9 cellular contexts compared by ENCODE assay signal in genomic region chr20:31698243-31698802, GRCh38. TPM values are rescaled to one million over a fixed set of nuclear protein-coding genes. Genes with fewer than 3 reads are reported as not detected.
DNase-seq lines count a peak whose midpoint lies in the region; TF ChIP-seq lines count a peak whose summit lies in the region.
"Had no signal": no experiment of that assay in that cellular context is flagged by ENCODE, and none has a peak within 500 bp of the region (broad histone marks: within the 10 kb centered on the region; RNA-seq: fewer than 3 reads in every experiment).

No MANE protein-coding gene starts in this region.

- H3K4me1 Mint-ChIP-seq in activated naive CD8-positive, alpha-beta T cell treated with anti-CD3 and anti-CD28 coated beads for 36 hours: peaks cover 65% of the 10 kb centered on the region

- H3K9ac ChIP-seq in Loucy (ENCODE audit: low read depth, low read length, poor library complexity, severe bottlenecking) (peak overlapping the region; percentile 44), stomach smooth muscle (ENCODE audit: low read length in 2 of 2) (no peak overlapping the region)

- H3K4me3 ChIP-seq in Loucy (ENCODE audit: low read length, poor library complexity, severe bottlenecking): no peak overlapping the region
- no peak overlapping the region for H3K4me3 ChIP-seq in stomach smooth muscle (ENCODE audit: low read length in 2 of 2)

- H3K4me3 Mint-ChIP-seq in activated naive CD8-positive, alpha-beta T cell treated with anti-CD3 and anti-CD28 coated beads for 36 hours: no peak overlapping the region

- H3K36me3 ChIP-seq in Loucy (ENCODE audit: insufficient read depth, low read length): peaks cover 17% of the 10 kb centered on the region
- H3K36me3 ChIP-seq in stomach smooth muscle (ENCODE audit: control insufficient read depth in 2 of 2, insufficient read depth in 2 of 2, low read length in 2 of 2): peaks cover 0 to 7% of the 10 kb centered on the region in 2 donors

- no peak for DNase-seq in activated naive CD8-positive, alpha-beta T cell treated with anti-CD3 and anti-CD28 coated beads for 36 hours
- DNase-seq in NCI-H226 (no peak), HuH-7.5 (ENCODE audit: low spot score) (no peak), NCI-H510A treated with DMSO at 0.1 percent for 48 hours (lab: John Stamatoyannopoulos, UW) (no peak)
- DNase-seq: activated effector memory CD4-positive, alpha-beta T cell treated with Interleukin-2 at 50 U/mL for 16 hours; GDM1 had no signal

- no peak overlapping the region for H2AFZ ChIP-seq in Loucy (ENCODE audit: low read length)

- no peaks in the 10 kb centered on the region for H3K9me2 ChIP-seq in Loucy (replicated peaks; ENCODE audit: low read depth, low read length)

- H3K9me3 ChIP-seq in Loucy (ENCODE audit: insufficient read depth, low read depth, low read length) (no peaks in the 10 kb centered on the region), stomach smooth muscle (ENCODE audit: control insufficient read depth in 2 of 2, low read length in 2 of 2) (no peaks in the 10 kb centered on the region)

- peaks cover 20% of the 10 kb centered on the region for H4K20me1 ChIP-seq in Loucy (ENCODE audit: insufficient read depth, low read length, poor library complexity, severe bottlenecking)

- no peaks in the 10 kb centered on the region for H3K27me3 Mint-ChIP-seq in activated naive CD8-positive, alpha-beta T cell treated with anti-CD3 and anti-CD28 coated beads for 36 hours

- H3K36me3 Mint-ChIP-seq in activated naive CD8-positive, alpha-beta T cell treated with anti-CD3 and anti-CD28 coated beads for 36 hours: peaks cover 62% of the 10 kb centered on the region

- H3K9me3 Mint-ChIP-seq in activated naive CD8-positive, alpha-beta T cell treated with anti-CD3 and anti-CD28 coated beads for 36 hours: peaks cover 2% of the 10 kb centered on the region

- peaks cover 30% of the 10 kb centered on the region for H3K4me1 ChIP-seq in Loucy (ENCODE audit: insufficient read depth, low read length, poor library complexity, severe bottlenecking)
- peaks cover 18% of the 10 kb centered on the region for H3K4me1 ChIP-seq in stomach smooth muscle (ENCODE audit: control insufficient read depth, insufficient read depth, low read length)

- H3K4me2 ChIP-seq in Loucy (ENCODE audit: low read depth, low read length, poor library complexity, severe bottlenecking): peak overlapping the region; percentile 46

- no peaks in the 10 kb centered on the region for H3F3A ChIP-seq in Loucy (ENCODE audit: low read depth)

- TF ChIP-seq CTCF in Loucy (conservative IDR thresholded peaks at IDR 0.05; ENCODE audit: low read length): no peak

- peaks cover 82% of the 10 kb centered on the region for H3K79me2 ChIP-seq in Loucy (ENCODE audit: insufficient read depth, low read length)

- no peaks in the 10 kb centered on the region for H3K27me3 ChIP-seq in Loucy (ENCODE audit: insufficient read depth, low read length, poor library complexity, severe bottlenecking)
- H3K27me3 ChIP-seq in layer of hippocampus (ENCODE audit: control insufficient read depth, insufficient read depth, low read length): no peaks in the 10 kb centered on the region
- H3K27me3 ChIP-seq in stomach smooth muscle (ENCODE audit: control insufficient read depth in 1 of 2, insufficient read depth in 2 of 2, low read length in 2 of 2): no peaks in the 10 kb centered on the region

- H3K27ac Mint-ChIP-seq in activated naive CD8-positive, alpha-beta T cell treated with anti-CD3 and anti-CD28 coated beads for 36 hours: peak overlapping the region; percentile 82

- peak overlapping the region; percentile 39 for H3K27ac ChIP-seq in layer of hippocampus (ENCODE audit: low read depth, low read length)
- peak overlapping the region; percentile 60 for H3K27ac ChIP-seq in stomach smooth muscle (ENCODE audit: low read length)

RNA-seq across cellular contexts. Expression of gene BCL2L1, which starts 24.3 kb away (rescaled TPM):
- 100 to 1,000 TPM; 196 to 206 TPM for total RNA-seq in activated naive CD8-positive, alpha-beta T cell treated with anti-CD3 and anti-CD28 coated beads for 36 hours

RNA-seq across cellular contexts. Expression of gene TPX2, which starts 40.8 kb away (rescaled TPM):
- 100 to 1,000 TPM; 111 TPM for total RNA-seq in activated naive CD8-positive, alpha-beta T cell treated with anti-CD3 and anti-CD28 coated beads for 36 hours
